In the genomic region with DNA sequence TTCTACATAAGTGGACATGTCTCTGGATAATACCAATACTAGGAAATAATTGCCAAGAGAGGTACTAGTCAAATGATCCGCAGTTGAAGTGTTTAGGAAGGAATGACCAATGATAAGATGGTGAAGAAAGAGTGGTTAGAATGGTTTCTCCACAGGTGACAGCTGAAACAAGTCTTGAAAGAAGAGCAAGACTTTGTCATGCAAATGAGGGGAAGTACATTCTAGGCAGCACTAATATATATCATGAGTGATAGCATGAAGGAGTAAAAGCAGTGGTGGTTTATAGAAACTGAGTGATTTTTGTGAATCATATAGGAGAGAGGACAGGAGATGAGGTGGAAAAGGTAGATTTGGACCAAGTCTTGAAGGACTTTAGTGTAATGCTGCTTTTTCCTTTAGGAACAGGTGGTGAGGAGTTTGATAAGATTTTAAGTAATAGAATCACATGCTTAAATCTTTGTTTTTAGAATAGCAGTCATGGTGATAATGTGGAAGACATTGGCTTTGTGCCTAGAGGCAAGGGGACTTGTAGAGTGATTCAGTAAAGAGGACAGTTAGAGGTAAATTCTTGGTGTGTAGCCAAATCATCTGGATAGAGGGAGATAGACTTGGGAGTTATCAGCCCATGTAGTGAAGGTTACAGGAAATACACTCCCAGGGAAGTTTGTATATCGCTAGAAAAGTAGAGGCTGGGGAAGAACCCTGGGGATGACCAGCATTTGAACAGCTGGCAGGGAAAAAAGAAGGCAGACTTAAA, we compare ENCODE assay signal across 9 cellular contexts. TPM values are rescaled to one million over a fixed set of nuclear protein-coding genes. Genes with fewer than 3 reads are reported as not detected.
A peak's percentile ranks its signal among the peaks of the same experiment; 100 is the strongest.
DNase-seq lines count a peak whose midpoint lies in the region; ATAC-seq lines count a peak whose summit lies in the region.
"Had no signal": no experiment of that assay in that cellular context is flagged by ENCODE, and none has a peak within 500 bp of the region (broad histone marks: within the 10 kb centered on the region; RNA-seq: fewer than 3 reads in every experiment).

No MANE protein-coding gene starts in this region.

- H4K8ac ChIP-seq in trophoblast cell (ENCODE audit: low read depth, low read length): no peak overlapping the region

- no peak overlapping the region for H3K14ac ChIP-seq in trophoblast cell (ENCODE audit: low read length)

- no peak overlapping the region for H3K27ac ChIP-seq in trophoblast cell (ENCODE audit: low read depth, low read length)

- H2BK12ac ChIP-seq in trophoblast cell (ENCODE audit: low read length): no peak overlapping the region

- WGBS in trophoblast cell (ENCODE audit: extremely low coverage, insufficient coverage, insufficient read length): no CpG with 5 or more reads among the region's 2 CpGs

- no peaks in the 10 kb centered on the region for H3K9me3 ChIP-seq in trophoblast cell (ENCODE audit: insufficient read depth, low read depth, low read length)

- no peak overlapping the region for H3K4ac ChIP-seq in trophoblast cell (ENCODE audit: low read depth, low read length)

- no peaks in the 10 kb centered on the region for H3K4me1 ChIP-seq in trophoblast cell (ENCODE audit: control insufficient read depth in 1 of 2, insufficient read depth in 2 of 2, low read length in 2 of 2)

- no peaks in the 10 kb centered on the region for H3K36me3 ChIP-seq in trophoblast cell (ENCODE audit: control insufficient read depth in 1 of 2, insufficient read depth in 2 of 2, low read length in 2 of 2)

- H2BK5ac ChIP-seq in trophoblast cell (ENCODE audit: low read depth, low read length, poor library complexity): no peak overlapping the region

- H3K4me3 ChIP-seq in trophoblast cell (ENCODE audit: low read depth, low read length): no peak overlapping the region

- no peak overlapping the region for H3K4me2 ChIP-seq in trophoblast cell (ENCODE audit: low read length)

- no peak overlapping the region for H3K9ac ChIP-seq in trophoblast cell (ENCODE audit: low read length)

- DNase-seq in germinal center (ENCODE audit: low spot score): peak; percentile 31
- no peak for DNase-seq in head of caudate nucleus
- no peak for DNase-seq in mesenteric fat pad (ENCODE audit: low spot score)
- DNase-seq in NCI-H345 (lab: John Stamatoyannopoulos, UW): no peak
- DNase-seq in trophoblast cell: no peak
- DNase-seq: caudate nucleus had no signal

- H2AFZ ChIP-seq in trophoblast cell (ENCODE audit: insufficient read depth, low read length, poor library complexity): no peak overlapping the region

- intact Hi-C loops in head of caudate nucleus (cut with DNase I): no loop called here

- H3K27me3 ChIP-seq in trophoblast cell (ENCODE audit: insufficient read depth, low read length): no peaks in the 10 kb centered on the region

- H3K79me1 ChIP-seq in trophoblast cell (ENCODE audit: low read length): no peaks in the 10 kb centered on the region

- H2AK5ac ChIP-seq in trophoblast cell (ENCODE audit: low read length): no peak overlapping the region

- ATAC-seq in GM18517 (IDR thresholded peaks at IDR 0.05; ENCODE audit: unreplicated experiment) (peak; percentile 94), GM21526 (IDR thresholded peaks at IDR 0.05; ENCODE audit: low FRiP score, unreplicated experiment) (peak; percentile 87), HG03460 (IDR thresholded peaks at IDR 0.05; ENCODE audit: unreplicated experiment) (peak; percentile 97)

- no peak overlapping the region for H2BK120ac ChIP-seq in trophoblast cell (ENCODE audit: insufficient read depth, low read length, poor library complexity)

- no peak overlapping the region for H4K91ac ChIP-seq in trophoblast cell (ENCODE audit: low read depth, low read length)

- no peaks in the 10 kb centered on the region for H3K79me2 ChIP-seq in trophoblast cell (ENCODE audit: control insufficient read depth, insufficient read depth, low read length, poor library complexity)

- no peak overlapping the region for H3K18ac ChIP-seq in trophoblast cell (ENCODE audit: low read length)

- no peak overlapping the region for H4K12ac ChIP-seq in trophoblast cell (ENCODE audit: low read depth, low read length)

- H3K23ac ChIP-seq in trophoblast cell (ENCODE audit: low read length): no peak overlapping the region

RNA-seq across cellular contexts. Expression of gene SLMAP, which starts 31.9 kb away (rescaled TPM):
- 57.2 TPM for total RNA-seq in mesenteric fat pad
- polyA plus RNA-seq in trophoblast cell (2013): 26.7 and 28.1 TPM in 2 replicates
